Comparison of ENCODE assay signal across 10 cellular contexts in genomic region chr1:182925661-182926060, GRCh38. TPM values are rescaled to one million over a fixed set of nuclear protein-coding genes. Genes with fewer than 3 reads are reported as not detected.
"Had no signal": no experiment of that assay in that cellular context is flagged by ENCODE, and none has a peak within 500 bp of the region (broad histone marks: within the 10 kb centered on the region; RNA-seq: fewer than 3 reads in every experiment).

No MANE protein-coding gene starts in this region.

- H3K4me3 Mint-ChIP-seq: HFFc6 had no signal

- H2AFZ ChIP-seq: GM23248 had no signal

- H3K4me1 ChIP-seq: HAP-1 had no signal

- H3K27ac Mint-ChIP-seq: HFFc6 had no signal

- H3K9me3 ChIP-seq: HAP-1 had no signal

- H3K9ac ChIP-seq: GM23248 had no signal

- H3K9me3 Mint-ChIP-seq: HFFc6 had no signal

- H3K4me3 ChIP-seq: GM23248, HAP-1, K562 had no signal

- DNase-seq: GM23248, GOT3, HFFc6, IMR-90 had no signal

- H3K27ac ChIP-seq: GM23248 had no signal

- ATAC-seq: HCT116, K562 had no signal

- H3K36me3 ChIP-seq: HAP-1 had no signal

RNA-seq across cellular contexts. Expression of gene SHCBP1L, which starts 27.3 kb away (rescaled TPM):
- total RNA-seq: GM23248, H4, H7, HFFc6, HT-29, IMR-90, K562 had no signal
